28 cellular contexts compared by ENCODE assay signal in genomic region chr10:127890935-127891334, GRCh38. TPM values are rescaled to one million over a fixed set of nuclear protein-coding genes. Genes with fewer than 3 reads are reported as not detected.
"Had no signal": no experiment of that assay in that cellular context is flagged by ENCODE, and none has a peak within 500 bp of the region (broad histone marks: within the 10 kb centered on the region; RNA-seq: fewer than 3 reads in every experiment).

No MANE protein-coding gene starts in this region.

- ATAC-seq: activated CD8-positive, alpha-beta T cell treated with anti-CD3 and anti-CD28 coated beads, Interleukin-2, amount 10 ng/mL, durations not matched to agents 7 days and 5 days; activated T-helper 17 cell treated with anti-CD3 and anti-CD28 coated beads, Interleukin-2, amount 50 U/mL, for 72 hours; natural killer cell had no signal

- DNase-seq: activated CD4-positive, alpha-beta T cell treated with anti-CD3 and anti-CD28 coated beads for 1 hour; activated CD4-positive, alpha-beta T cell treated with anti-CD3 and anti-CD28 coated beads, Interleukin-2, amount 50 U/mL, for 1 hour; activated CD8-positive, alpha-beta T cell treated with anti-CD3 and anti-CD28 coated beads, Interleukin-2, amount 10 ng/mL, durations not matched to agents 7 days and 5 days; activated naive CD4-positive, alpha-beta T cell; activated T-cell treated with anti-CD3 and anti-CD28 coated beads, Interleukin-2, amount 50 U/mL, for 24 hours; adrenal gland; brain microvascular endothelial cell; caudate nucleus; dermis blood vessel endothelial cell; effector memory CD4-positive, alpha-beta T cell; foreskin melanocyte; immature natural killer cell; mesendoderm; natural killer cell; ovary; stimulated activated CD4-positive, alpha-beta T cell treated with anti-CD3 and anti-CD28 coated beads, Interleukin-1b, Interleukin-23, amount 100 ng/mL, for 48 hours; substantia nigra; thyroid gland; uterus; WERI-Rb-1 had no signal

- H3K4me3 Mint-ChIP-seq: activated CD8-positive, alpha-beta T cell treated with anti-CD3 and anti-CD28 coated beads, Interleukin-2, amount 10 ng/mL, durations not matched to agents 7 days and 5 days; activated naive CD8-positive, alpha-beta T cell; activated T-cell treated with anti-CD3 and anti-CD28 coated beads, Interleukin-2, amount 50 U/mL, for 24 hours; activated T-helper 17 cell treated with anti-CD3 and anti-CD28 coated beads, Interleukin-2, amount 50 U/mL, for 72 hours; immature natural killer cell; natural killer cell; stimulated activated naive CD8-positive, alpha-beta T cell treated with anti-CD3 and anti-CD28 coated beads, Interleukin-15, Interleukin-2, amounts not matched to agents 100 ng/mL and 50 ng/mL, for 24 hours had no signal

- H3K27ac Mint-ChIP-seq: activated CD8-positive, alpha-beta T cell treated with anti-CD3 and anti-CD28 coated beads, Interleukin-2, amount 10 ng/mL, durations not matched to agents 7 days and 5 days; activated naive CD8-positive, alpha-beta T cell; activated T-cell treated with anti-CD3 and anti-CD28 coated beads, Interleukin-2, amount 50 U/mL, for 24 hours; activated T-helper 17 cell treated with anti-CD3 and anti-CD28 coated beads, Interleukin-2, amount 50 U/mL, for 72 hours; immature natural killer cell; natural killer cell; stimulated activated naive CD8-positive, alpha-beta T cell treated with anti-CD3 and anti-CD28 coated beads, Interleukin-15, Interleukin-2, amounts not matched to agents 100 ng/mL and 50 ng/mL, for 24 hours had no signal

- H3K9me3 Mint-ChIP-seq: activated T-cell treated with anti-CD3 and anti-CD28 coated beads, Interleukin-2, amount 50 U/mL, for 24 hours; activated T-helper 17 cell treated with anti-CD3 and anti-CD28 coated beads, Interleukin-2, amount 50 U/mL, for 72 hours; immature natural killer cell; natural killer cell; stimulated activated naive CD8-positive, alpha-beta T cell treated with anti-CD3 and anti-CD28 coated beads, Interleukin-15, Interleukin-2, amounts not matched to agents 100 ng/mL and 50 ng/mL, for 24 hours had no signal

- H3K36me3 Mint-ChIP-seq: activated naive CD8-positive, alpha-beta T cell; immature natural killer cell; natural killer cell had no signal

- H3K4me1 Mint-ChIP-seq: activated T-helper 17 cell treated with anti-CD3 and anti-CD28 coated beads, Interleukin-2, amount 50 U/mL, for 72 hours; immature natural killer cell; natural killer cell had no signal

RNA-seq across cellular contexts. Expression of gene CLRN3, which starts 1.8 kb away (rescaled TPM):
- total RNA-seq: activated CD8-positive, alpha-beta T cell treated with anti-CD3 and anti-CD28 coated beads, Interleukin-2, amount 10 ng/mL, durations not matched to agents 7 days and 5 days; activated T-helper 17 cell treated with anti-CD3 and anti-CD28 coated beads, Interleukin-2, amount 50 U/mL, for 72 hours; ascending aorta; dermis blood vessel endothelial cell; lower leg skin; natural killer cell; prostate gland; right atrium auricular region; T-helper 2 cell treated with Interferon-gamma antibody and Interleukin-4, amounts not matched to agents 100 ng/mL and 5 ng/mL, for 36 hours; thyroid gland; uterus had no signal
